10 cellular contexts compared by ENCODE assay signal in the genomic region with DNA sequence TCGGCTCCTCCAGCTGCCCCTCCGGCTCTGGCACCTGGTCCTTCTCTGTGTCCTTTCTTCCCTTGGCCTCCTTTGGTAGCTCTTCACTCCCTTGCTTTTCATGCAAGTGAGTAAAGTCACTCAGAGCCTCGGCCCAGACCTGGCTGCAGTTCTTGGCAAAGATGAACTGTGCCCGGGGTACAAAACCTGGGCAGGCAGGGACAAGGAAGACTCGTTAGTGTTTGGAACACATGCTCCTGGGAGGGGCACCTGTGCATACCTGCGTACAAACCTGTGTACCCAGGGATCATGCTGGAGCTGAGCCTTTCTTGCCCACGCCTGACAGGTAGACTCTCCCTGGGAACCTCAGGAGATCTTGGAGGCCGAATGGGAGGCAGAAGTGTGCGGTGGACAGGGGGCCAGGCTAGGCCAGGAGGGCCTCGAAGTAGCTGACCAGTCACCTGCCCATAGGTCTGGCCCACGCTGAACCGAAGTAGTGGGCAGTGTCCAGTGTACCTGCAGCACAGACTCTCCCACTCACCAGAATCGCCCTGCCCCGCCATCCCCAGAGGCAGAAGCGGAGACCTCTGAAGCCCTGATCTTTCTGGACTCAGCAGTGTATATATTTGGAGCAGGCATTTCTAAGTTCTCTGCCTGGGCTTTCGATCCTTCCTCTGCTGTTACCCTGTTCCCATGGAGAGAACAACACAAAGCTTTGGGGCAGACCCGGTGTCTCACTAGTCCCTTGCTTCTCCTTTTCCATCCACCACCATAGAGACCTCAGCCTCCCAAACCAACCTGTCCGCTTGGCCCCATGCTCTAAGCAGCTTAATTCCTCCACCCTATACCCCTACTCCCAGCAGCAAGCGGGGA. TPM values are rescaled to one million over a fixed set of nuclear protein-coding genes. Genes with fewer than 3 reads are reported as not detected.
DNase-seq lines count a peak whose midpoint lies in the region; ATAC-seq and TF ChIP-seq lines count a peak whose summit lies in the region.
"Had no signal": no experiment of that assay in that cellular context is flagged by ENCODE, and none has a peak within 500 bp of the region (broad histone marks: within the 10 kb centered on the region; RNA-seq: fewer than 3 reads in every experiment).

No MANE protein-coding gene starts in this region.

- H3K27ac Mint-ChIP-seq in IgD-negative memory B cell: peak overlapping the region in 2 of 3 donors; percentile 80 to 82
- H3K27ac Mint-ChIP-seq in chondrocyte (ENCODE audit: unreplicated experiment): peak overlapping the region; percentile 92
- peak overlapping the region; percentile 49 for H3K27ac Mint-ChIP-seq in stimulated activated memory B cell treated with anti-CD40 and anti-IgM and Interleukin-4, amounts not matched to agents 10 μg/mL and 1 μg/mL and 100 μg/mL, for 72 hours
- H3K27ac Mint-ChIP-seq: CD4-positive, CD25-positive, alpha-beta regulatory T cell had no signal

- H3K36me3 Mint-ChIP-seq in IgD-negative memory B cell: peaks cover 3% of the 10 kb centered on the region
- H3K36me3 Mint-ChIP-seq in chondrocyte (ENCODE audit: low read depth): peaks cover 13% of the 10 kb centered on the region
- H3K36me3 Mint-ChIP-seq in stimulated activated memory B cell treated with anti-CD40 and anti-IgM and Interleukin-4, amounts not matched to agents 10 μg/mL and 1 μg/mL and 100 μg/mL, for 72 hours: peaks cover 8% of the 10 kb centered on the region

- H3K9me3 Mint-ChIP-seq in IgD-negative memory B cell (no peaks in the 10 kb centered on the region), chondrocyte (ENCODE audit: low read depth) (no peaks in the 10 kb centered on the region)
- no peaks in the 10 kb centered on the region for H3K9me3 Mint-ChIP-seq in stimulated activated memory B cell treated with anti-CD40 and anti-IgM and Interleukin-4, amounts not matched to agents 10 μg/mL and 1 μg/mL and 100 μg/mL, for 72 hours
- H3K9me3 Mint-ChIP-seq: CD4-positive, CD25-positive, alpha-beta regulatory T cell had no signal

- H3K4me3 Mint-ChIP-seq in IgD-negative memory B cell: no peak overlapping the region
- no peak overlapping the region for H3K4me3 Mint-ChIP-seq in chondrocyte (ENCODE audit: unreplicated experiment)
- no peak overlapping the region for H3K4me3 Mint-ChIP-seq in stimulated activated memory B cell treated with anti-CD40 and anti-IgM and Interleukin-4, amounts not matched to agents 10 μg/mL and 1 μg/mL and 100 μg/mL, for 72 hours

- H3K27me3 Mint-ChIP-seq in IgD-negative memory B cell (no peaks in the 10 kb centered on the region), chondrocyte (ENCODE audit: low read depth) (no peaks in the 10 kb centered on the region)
- H3K27me3 Mint-ChIP-seq in stimulated activated memory B cell treated with anti-CD40 and anti-IgM and Interleukin-4, amounts not matched to agents 10 μg/mL and 1 μg/mL and 100 μg/mL, for 72 hours: no peaks in the 10 kb centered on the region
- H3K27me3 Mint-ChIP-seq: CD4-positive, CD25-positive, alpha-beta regulatory T cell had no signal

- no peak for TF ChIP-seq CTCF in chondrocyte (IDR thresholded peaks at IDR 0.05)

- H3K4me1 Mint-ChIP-seq in IgD-negative memory B cell: peaks cover 3 to 10% (median 7%) of the 10 kb centered on the region in 3 donors
- peaks cover 41% of the 10 kb centered on the region for H3K4me1 Mint-ChIP-seq in chondrocyte (ENCODE audit: low read depth)
- H3K4me1 Mint-ChIP-seq in stimulated activated memory B cell treated with anti-CD40 and anti-IgM and Interleukin-4, amounts not matched to agents 10 μg/mL and 1 μg/mL and 100 μg/mL, for 72 hours: peaks cover 18% of the 10 kb centered on the region

- ATAC-seq in stimulated activated memory B cell treated with anti-CD40 and anti-IgM and Interleukin-4, amounts not matched to agents 10 μg/mL and 1 μg/mL and 100 μg/mL, for 72 hours: no peak

- DNase-seq in chondrocyte (ENCODE audit: low spot score): no peak
- peak; percentile 23 for DNase-seq in left kidney (ENCODE audit: low read depth, low spot score)
- DNase-seq in putamen (ENCODE audit: low spot score): no peak
- DNase-seq in iPS-NIHi7 (ENCODE audit: extremely low spot score): no peak
- DNase-seq in effector CD4-positive, alpha-beta T cell: no peak
- no peak for DNase-seq in NCI-H446 treated with DMSO at 0.1 percent for 48 hours (lab: John Stamatoyannopoulos, UW)
- DNase-seq: activated CD4-positive, alpha-beta T cell treated with anti-CD3 and anti-CD28 coated beads for 48 hours; CD4-positive, CD25-positive, alpha-beta regulatory T cell had no signal

RNA-seq across cellular contexts. Expression of gene TESK1, which starts 41.9 kb away (rescaled TPM):
- polyA plus RNA-seq in IgD-negative memory B cell: 10.3 TPM
- 50.7 to 54.7 TPM (median 54.3 TPM) in 3 replicates for total RNA-seq in chondrocyte

RNA-seq across cellular contexts. Expression of gene CD72, which starts 55.1 kb away (rescaled TPM):
- polyA plus RNA-seq in IgD-negative memory B cell: 51.9 TPM
- total RNA-seq in chondrocyte: 0.51 to 1.1 TPM (median 1.1 TPM) in 3 replicates
